Comparison of ENCODE assay signal across 10 cellular contexts in the genomic region with DNA sequence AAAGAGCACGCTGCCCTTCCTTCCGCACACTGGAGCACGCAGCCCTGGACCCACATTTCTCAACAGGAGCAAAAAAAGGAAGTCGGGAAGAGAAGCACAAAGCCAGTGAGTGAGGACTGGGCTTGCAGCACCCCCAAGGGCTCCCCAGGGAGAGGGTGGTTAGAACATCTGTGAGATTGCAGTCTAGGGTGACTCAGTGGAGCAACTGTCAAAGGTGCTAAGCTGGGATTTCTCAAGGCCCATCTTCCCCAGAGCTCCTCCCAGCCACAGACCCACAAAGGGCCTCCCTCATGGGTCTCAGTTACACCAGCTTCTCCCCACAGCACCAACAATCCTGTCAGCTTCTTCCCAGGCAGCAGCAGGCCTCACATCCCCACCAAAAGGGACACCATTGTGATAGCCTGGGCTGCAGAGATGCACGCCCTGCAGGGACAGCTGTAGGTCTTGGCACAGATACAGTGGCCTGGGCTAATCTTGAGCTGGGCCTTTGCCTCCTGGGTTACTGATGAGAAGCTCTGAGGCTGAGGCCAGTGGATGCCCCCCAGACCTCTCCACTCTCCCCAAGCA.
A peak's percentile ranks its signal among the peaks of the same experiment; 100 is the strongest.
DNase-seq lines count a peak whose midpoint lies in the region; ATAC-seq and TF ChIP-seq lines count a peak whose summit lies in the region.
"Had no signal": no experiment of that assay in that cellular context is flagged by ENCODE, and none has a peak within 500 bp of the region (broad histone marks: within the 10 kb centered on the region; RNA-seq: fewer than 3 reads in every experiment).

No MANE protein-coding gene starts in this region.

- peaks cover 4% of the 10 kb centered on the region for H3K27me3 Mint-ChIP-seq in activated naive CD4-positive, alpha-beta T cell treated with anti-CD3 and anti-CD28 coated beads, Interleukin-2, amount 10 ng/mL, durations not matched to agents 7 days and 5 days

- no peaks in the 10 kb centered on the region for H3K9me3 Mint-ChIP-seq in activated naive CD4-positive, alpha-beta T cell treated with anti-CD3 and anti-CD28 coated beads, Interleukin-2, amount 10 ng/mL, durations not matched to agents 7 days and 5 days

- intact Hi-C loops in posterior cingulate gyrus (cut with DNase I) = no loop called here

- no peak overlapping the region for H3K4me3 Mint-ChIP-seq in activated naive CD4-positive, alpha-beta T cell treated with anti-CD3 and anti-CD28 coated beads, Interleukin-2, amount 10 ng/mL, durations not matched to agents 7 days and 5 days

- peak; percentile 66 for ATAC-seq in GM18511 (IDR thresholded peaks at IDR 0.05; ENCODE audit: unreplicated experiment)
- ATAC-seq in HG03095 (IDR thresholded peaks at IDR 0.05; ENCODE audit: unreplicated experiment) = no peak

- POLR2A ChIA-PET in HEK293T (lab: Yijun Ruan, JAX) = interaction anchor here (0.5 kb wide), 1 partner anchor 1809 kb away, joined by 3 read pairs; no protein-coding TSS in a partner anchor

- H3K27ac Mint-ChIP-seq in activated naive CD4-positive, alpha-beta T cell treated with anti-CD3 and anti-CD28 coated beads, Interleukin-2, amount 10 ng/mL, durations not matched to agents 7 days and 5 days = no peak overlapping the region

- no peaks in the 10 kb centered on the region for H3K36me3 Mint-ChIP-seq in activated naive CD4-positive, alpha-beta T cell treated with anti-CD3 and anti-CD28 coated beads, Interleukin-2, amount 10 ng/mL, durations not matched to agents 7 days and 5 days

- DNase-seq in NOMO-1 treated with dmso at 0.1 percent for 144 hours (lab: John Stamatoyannopoulos, UW; ENCODE audit: unreplicated experiment) (peak; percentile 97), fibroblast of peridontal ligament (ENCODE audit: extremely low read depth) (peak; percentile 50), posterior cingulate gyrus (peak in 6 of 10 donors; percentile 25 to 93 (median 54)), NCI-H510A treated with DMSO at 0.1 percent for 48 hours (lab: John Stamatoyannopoulos, UW) (no peak), HEK293T (ENCODE audit: extremely low spot score) (no peak)
- no peak for DNase-seq in activated naive CD4-positive, alpha-beta T cell treated with anti-CD3 and anti-CD28 coated beads, Interleukin-2, amount 10 ng/mL, durations not matched to agents 7 days and 5 days
- DNase-seq: activated T-cell treated with anti-CD3 and anti-CD28 coated beads, Interleukin-2, amount 50 U/mL, for 1 hour; foreskin melanocyte had no signal

- CTCF ChIA-PET in HEK293T (lab: Yijun Ruan, JAX) = interaction anchor here (0.7 kb wide), 1 partner anchor 278 kb away, joined by 3 read pairs; no protein-coding TSS in a partner anchor
- CTCF ChIA-PET in activated naive CD4-positive, alpha-beta T cell treated with anti-CD3 and anti-CD28 coated beads, Interleukin-2, amount 10 ng/mL, durations not matched to agents 7 days and 5 days (lab: Charles Lee) = interaction anchor here (1.2 kb wide), 1 partner anchor 16 kb away, joined by 3 read pairs; no protein-coding TSS in a partner anchor

- H3K4me1 Mint-ChIP-seq in activated naive CD4-positive, alpha-beta T cell treated with anti-CD3 and anti-CD28 coated beads, Interleukin-2, amount 10 ng/mL, durations not matched to agents 7 days and 5 days = no peaks in the 10 kb centered on the region

TF ChIP-seq in HEK293T, 16 proteins besides CTCF, POLR2A, EP300 and RAD21:
- TF ChIP-seq HDGF (IDR thresholded peaks at IDR 0.05; ENCODE audit: borderline replicate concordance) (no peak), TARDBP (IDR thresholded peaks at IDR 0.05) (no peak), NFRKB (IDR thresholded peaks at IDR 0.05) (no peak), ARNT (IDR thresholded peaks at IDR 0.05) (no peak), ZNF384 (IDR thresholded peaks at IDR 0.05) (no peak), FOXA1 (IDR thresholded peaks at IDR 0.05) (no peak), L3MBTL2 (conservative IDR thresholded peaks at IDR 0.05) (no peak), CTBP1 (IDR thresholded peaks at IDR 0.05; ENCODE audit: borderline replicate concordance) (no peak), SUZ12 (IDR thresholded peaks at IDR 0.05) (no peak), FOXM1 (IDR thresholded peaks at IDR 0.05; ENCODE audit: borderline replicate concordance) (no peak), ELF4 (IDR thresholded peaks at IDR 0.05) (no peak), FOXK2 (IDR thresholded peaks at IDR 0.05) (no peak), SP1 (IDR thresholded peaks at IDR 0.05) (no peak)
- TF ChIP-seq, protein P1, sequence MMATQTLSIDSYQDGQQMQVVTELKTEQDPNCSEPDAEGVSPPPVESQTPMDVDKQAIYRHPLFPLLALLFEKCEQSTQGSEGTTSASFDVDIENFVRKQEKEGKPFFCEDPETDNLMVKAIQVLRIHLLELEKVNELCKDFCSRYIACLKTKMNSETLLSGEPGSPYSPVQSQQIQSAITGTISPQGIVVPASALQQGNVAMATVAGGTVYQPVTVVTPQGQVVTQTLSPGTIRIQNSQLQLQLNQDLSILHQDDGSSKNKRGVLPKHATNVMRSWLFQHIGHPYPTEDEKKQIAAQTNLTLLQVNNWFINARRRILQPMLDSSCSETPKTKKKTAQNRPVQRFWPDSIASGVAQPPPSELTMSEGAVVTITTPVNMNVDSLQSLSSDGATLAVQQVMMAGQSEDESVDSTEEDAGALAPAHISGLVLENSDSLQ (IDR thresholded peaks at IDR 0.05) = no peak

Comparison
In these comparisons a context has a peak if more than half of its experiments do, and no peak if none do; other contexts are left out.
1. DNase-seq: peak in NOMO-1 treated with dmso at 0.1 percent for 144 hours (single experiment), fibroblast of peridontal ligament (single experiment) and posterior cingulate gyrus (6 of 10); none in NCI-H510A treated with DMSO at 0.1 percent for 48 hours (single experiment), HEK293T (single experiment) and activated naive CD4-positive, alpha-beta T cell treated with anti-CD3 and anti-CD28 coated beads, Interleukin-2, amount 10 ng/mL, durations not matched to agents 7 days and 5 days (single experiment).